Comparison of ENCODE assay signal across 9 cellular contexts in the genomic region with DNA sequence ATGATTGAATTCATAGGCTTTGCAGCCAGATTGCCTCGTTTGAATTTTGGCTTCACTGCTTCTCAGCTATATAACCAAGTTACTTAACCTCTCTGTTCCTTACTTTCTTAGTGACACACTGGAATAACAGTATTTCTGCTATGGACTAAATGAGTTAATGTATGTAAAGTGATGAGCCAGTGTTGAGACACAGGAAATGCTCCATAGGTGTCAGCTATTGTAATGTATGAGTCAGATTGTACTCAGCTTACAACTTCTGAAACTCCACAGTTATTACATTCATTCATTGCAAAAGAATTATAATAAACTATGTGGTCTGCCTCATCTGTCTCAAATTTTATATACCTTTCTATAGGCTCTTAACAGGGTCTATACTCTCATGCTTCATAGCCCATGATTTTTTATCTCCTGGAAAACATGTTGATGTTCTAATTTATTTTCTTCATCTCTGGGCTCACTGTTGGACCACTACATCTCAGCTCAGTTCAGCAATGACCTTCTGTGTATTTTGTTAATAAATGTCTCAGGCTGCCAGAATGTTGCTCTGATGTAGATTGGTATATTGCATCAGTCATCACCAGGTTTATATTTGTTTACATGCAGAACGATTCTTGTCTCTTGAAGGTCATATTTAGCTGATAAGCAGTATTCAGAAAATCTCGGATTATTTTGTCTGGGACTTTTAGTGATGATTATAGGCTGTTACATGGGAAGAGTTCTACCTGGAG.
DNase-seq lines count a peak whose midpoint lies in the region; ATAC-seq, FAIRE-seq and TF ChIP-seq lines count a peak whose summit lies in the region.
"Had no signal": no experiment of that assay in that cellular context is flagged by ENCODE, and none has a peak within 500 bp of the region (broad histone marks: within the 10 kb centered on the region; RNA-seq: fewer than 3 reads in every experiment).

No MANE protein-coding gene starts in this region.

- H3K9me3 ChIP-seq in breast epithelium (no peaks in the 10 kb centered on the region), GM12878 (replicated peaks; ENCODE audit: control insufficient read depth, insufficient read depth, low read length) (no peaks in the 10 kb centered on the region; the same call in 1 of the 3 replicates), OCI-LY7 (ENCODE audit: low read length) (no peaks in the 10 kb centered on the region)

- H3K27ac ChIP-seq in breast epithelium (no peak overlapping the region), GM12878 (ENCODE audit: control insufficient read depth, insufficient read depth) (no peak overlapping the region), OCI-LY7 (ENCODE audit: low read depth, low read length, poor library complexity, severe bottlenecking) (no peak overlapping the region)
- H3K27ac ChIP-seq: KMS-11 had no signal

- ATAC-seq in HG03469 (IDR thresholded peaks at IDR 0.05; ENCODE audit: unreplicated experiment) (peak; percentile 62), GM12878 (peak; percentile 66)

- in situ Hi-C loops in GM12878 (cut with MboI) = no loop called here

- H3K27me3 ChIP-seq in breast epithelium (no peaks in the 10 kb centered on the region), GM12878 (replicated peaks in 1 of 2; ENCODE audit: control insufficient read depth in 2 of 2, insufficient read depth in 2 of 2, low read length in 1 of 2) (no peaks in the 10 kb centered on the region)

- H3K79me2 ChIP-seq in GM12878 (ENCODE audit: control insufficient read depth, insufficient read depth, low read length) (peaks cover 1% of the 10 kb centered on the region; the same call in 1 of the 2 replicates), OCI-LY7 (ENCODE audit: insufficient read depth, low read depth, low read length) (no peaks in the 10 kb centered on the region)

- H3K36me3 Mint-ChIP-seq in MCF 10A (ENCODE audit: insufficient read depth, unreplicated experiment) = peaks cover 40% of the 10 kb centered on the region

- H3K4me3 ChIP-seq in breast epithelium = no peak overlapping the region
- H3K4me3 ChIP-seq in GM12878 = no peak overlapping the region
- no peak overlapping the region for H3K4me3 ChIP-seq in OCI-LY7 (ENCODE audit: low read depth, low read length, poor library complexity, severe bottlenecking)

- H3K9me2 ChIP-seq in OCI-LY7 (ENCODE audit: insufficient read depth, low read length) = no peaks in the 10 kb centered on the region

- no peak for TF ChIP-seq RAD21 in GM12878 (IDR thresholded peaks at IDR 0.05; ENCODE audit: insufficient read depth, low read depth, low read length)

- H4K20me1 ChIP-seq in GM12878 (ENCODE audit: control insufficient read depth, insufficient read depth) (no peaks in the 10 kb centered on the region), OCI-LY7 (ENCODE audit: insufficient read depth, low read length) (no peaks in the 10 kb centered on the region)

- no peak for TF ChIP-seq CTCF in MCF 10A (IDR thresholded peaks at IDR 0.05; ENCODE audit: unreplicated experiment)
- TF ChIP-seq CTCF in breast epithelium (IDR thresholded peaks at IDR 0.05) = no peak
- TF ChIP-seq CTCF in GM12878 (IDR thresholded peaks at IDR 0.05 in 2 of 3, conservative IDR thresholded peaks at IDR 0.05 in 1 of 3; ENCODE audit: control insufficient read depth in 2 of 3, extremely low read depth in 1 of 3, insufficient read depth in 1 of 3, low read depth in 3 of 3, low read length in 3 of 3) = no peak
- TF ChIP-seq CTCF in OCI-LY7 (conservative IDR thresholded peaks at IDR 0.05; ENCODE audit: low read length) = no peak

- BruUV-seq in MCF 10A (replicated peaks; lab: Mats Ljungman, UMichigan) (TSS peak; percentile 89), GM12878 (replicated peaks; lab: Mats Ljungman, UMichigan) (no TSS peak), OCI-LY7 (replicated peaks; lab: Mats Ljungman, UMichigan) (no TSS peak)

- no peak overlapping the region for H3K9ac ChIP-seq in GM12878 (ENCODE audit: control insufficient read depth, insufficient read depth, low read length)
- H3K9ac ChIP-seq: KMS-11 had no signal

- no peaks in the 10 kb centered on the region for H3K4me1 ChIP-seq in breast epithelium
- peaks cover 4% of the 10 kb centered on the region; the same call in 1 of the 2 replicates for H3K4me1 ChIP-seq in GM12878 (ENCODE audit: control insufficient read depth, insufficient read depth, low read length)
- no peaks in the 10 kb centered on the region for H3K4me1 ChIP-seq in OCI-LY7 (ENCODE audit: insufficient read depth, low read length, poor library complexity, severe bottlenecking)

- TF ChIP-seq EP300 in GM12878 (IDR thresholded peaks at IDR 0.05; ENCODE audit: borderline replicate concordance in 1 of 2, control insufficient read depth in 1 of 2, low read depth in 2 of 2, low read length in 2 of 2) = no peak

- POLR2A ChIA-PET in MCF 10A (lab: Yijun Ruan, JAX) (interaction anchor here (1.0 to 6.4 kb wide), 11 partner anchors 10 to 103 kb away, joined by 3 to 212 read pairs (median 12); no protein-coding TSS in a partner anchor), GM12878 (lab: Charles Lee) (no interaction called here), OCI-LY7 (lab: Charles Lee) (interaction anchor here (1.5 kb wide), 1 partner anchor 12 kb away, joined by 3 read pairs; no protein-coding TSS in a partner anchor)

- DNase-seq in MCF 10A (ENCODE audit: unreplicated experiment) (peak; percentile 92), breast epithelium (ENCODE audit: low spot score in 2 of 2) (no peak), GM12878 (ENCODE audit: low read depth, low spot score) (no peak), HUDEP-2 (lab: John Stamatoyannopoulos, UW; ENCODE audit: unreplicated experiment in 76 of 76) (no peak), OCI-LY7 (ENCODE audit: low spot score) (no peak), iPS-NIHi7 (ENCODE audit: extremely low spot score) (no peak), NCI-H1694 treated with DMSO at 0.1 percent for 48 hours (lab: John Stamatoyannopoulos, UW) (no peak)

- FAIRE-seq in GM12878 (lab: Jason Lieb, UNC) = no peak

- no peaks in the 10 kb centered on the region for H3K36me3 ChIP-seq in breast epithelium
- H3K36me3 ChIP-seq in GM12878 (ENCODE audit: control insufficient read depth in 2 of 2, insufficient read depth in 2 of 2, low read length in 1 of 2) = no peaks in the 10 kb centered on the region; a peak in 1 of 4 replicates
- no peaks in the 10 kb centered on the region for H3K36me3 ChIP-seq in OCI-LY7 (ENCODE audit: insufficient read depth, low read length)

- CTCF ChIA-PET in MCF 10A (lab: Yijun Ruan, JAX) = interaction anchor here (0.6 to 1.4 kb wide), 5 partner anchors 8 to 925 kb away, joined by 3 to 6 read pairs (median 5); no protein-coding TSS in a partner anchor
- CTCF ChIA-PET in GM12878 (lab: Yijun Ruan, JAX) = interaction anchor here (1.4 kb wide), 1 partner anchor 58 kb away, joined by 4 read pairs; no protein-coding TSS in a partner anchor
- CTCF ChIA-PET in OCI-LY7 (lab: Charles Lee; ENCODE audit: unreplicated experiment) = no interaction called here

- SMC1A ChIA-PET in GM12878 (lab: Charles Lee; ENCODE audit: uncharacterized antibody, unreplicated experiment) = interaction anchor here (0.7 kb wide), 1 partner anchor 49 kb away, joined by 3 read pairs; no protein-coding TSS in a partner anchor

- H3K4me1 Mint-ChIP-seq in MCF 10A (ENCODE audit: insufficient read depth, unreplicated experiment) = peaks cover 56% of the 10 kb centered on the region

- 94% methylated on average over 3 of the region's 3 CpGs for WGBS in GM12878 (ENCODE audit: insufficient coverage, insufficient replicate concordance, low lambda C conversion rate, missing lambda C conversion rate)

- intact Hi-C loops in MCF 10A (cut with micrococcal nuclease) = loop anchor here (2.0 to 5.0 kb wide), 2 partner anchors 35 to 75 kb away; no protein-coding TSS in a partner anchor
- intact Hi-C loops in breast epithelium (cut with DNase I; ENCODE audit: low total_unique reads) = no loop called here
- intact Hi-C loops in GM12878 (cut with micrococcal nuclease; ENCODE audit: unreplicated experiment) = no loop called here
- intact Hi-C loops in OCI-LY7 (cut with micrococcal nuclease; ENCODE audit: unreplicated experiment) = no loop called here

- H3K27ac Mint-ChIP-seq in MCF 10A (ENCODE audit: low read depth, unreplicated experiment) = peak overlapping the region; percentile 91

- H3K9me3 Mint-ChIP-seq in MCF 10A (ENCODE audit: unreplicated experiment) = peaks cover 5% of the 10 kb centered on the region

- RAD21 ChIA-PET in GM12878 (lab: Charles Lee; ENCODE audit: unreplicated experiment) = no interaction called here

- H2AFZ ChIP-seq in GM12878 (ENCODE audit: control insufficient read depth, low read depth, low read length) (no peak overlapping the region), OCI-LY7 (ENCODE audit: low read length) (no peak overlapping the region)

- no peaks in the 10 kb centered on the region for H3K27me3 Mint-ChIP-seq in MCF 10A (ENCODE audit: insufficient read depth, unreplicated experiment)

- no peak for TF ChIP-seq POLR2A in breast epithelium (IDR thresholded peaks at IDR 0.05)
- TF ChIP-seq POLR2A in GM12878 (IDR thresholded peaks at IDR 0.05; ENCODE audit: low read depth, low read length) = no peak

- peak overlapping the region; percentile 24 for H3K4me3 Mint-ChIP-seq in MCF 10A (ENCODE audit: unreplicated experiment)

- H3K4me2 ChIP-seq in GM12878 (ENCODE audit: control insufficient read depth, insufficient read depth) = no peak overlapping the region
- H3K4me2 ChIP-seq in OCI-LY7 (ENCODE audit: low read length) = no peak overlapping the region
- H3K4me2 ChIP-seq: KMS-11 had no signal

TF ChIP-seq in GM12878, 131 proteins besides CTCF, POLR2A, EP300 and RAD21:
- TF ChIP-seq SRF (IDR thresholded peaks at IDR 0.05; ENCODE audit: low read depth in 2 of 2, low read length in 2 of 2) (no peak), JUNB (IDR thresholded peaks at IDR 0.05) (0 out of 2 replicates have a peak, but pooled peaks have one; percentile 9)
